Comparison of ENCODE assay signal across 13 cellular contexts in the genomic region with DNA sequence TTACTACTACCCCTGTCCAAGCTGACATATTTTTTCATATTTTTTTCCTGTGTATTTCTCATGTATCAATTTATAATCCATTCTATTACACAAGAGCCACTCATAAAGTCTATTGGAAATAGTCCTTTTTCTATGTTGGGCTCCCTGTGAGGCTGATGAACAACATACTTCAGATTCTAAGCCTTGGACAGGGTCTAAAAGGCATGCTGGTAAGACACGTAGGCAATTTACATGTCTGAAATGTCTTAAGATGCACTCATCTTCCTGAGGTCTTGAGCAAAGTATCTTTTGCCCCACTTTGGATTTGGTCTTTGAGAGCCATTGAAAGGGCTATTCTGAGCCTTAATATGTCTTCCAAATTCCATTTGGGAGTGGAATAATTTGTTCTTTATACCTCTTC.
DNase-seq lines count a peak whose midpoint lies in the region.
"Had no signal": no experiment of that assay in that cellular context is flagged by ENCODE, and none has a peak within 500 bp of the region (broad histone marks: within the 10 kb centered on the region; RNA-seq: fewer than 3 reads in every experiment).

No MANE protein-coding gene starts in this region.

- no peak overlapping the region for H3K4me3 Mint-ChIP-seq in activated naive CD4-positive, alpha-beta T cell treated with anti-CD3 and anti-CD28 coated beads, Interleukin-2, amount 50 U/mL, for 24 hours
- H3K4me3 Mint-ChIP-seq: CD14-positive monocyte; CD8-positive, alpha-beta T cell; GM23338 had no signal

- peaks cover 7% of the 10 kb centered on the region for H3K36me3 Mint-ChIP-seq in activated naive CD4-positive, alpha-beta T cell treated with anti-CD3 and anti-CD28 coated beads, Interleukin-2, amount 50 U/mL, for 24 hours

- H3K9me3 Mint-ChIP-seq in activated naive CD4-positive, alpha-beta T cell treated with anti-CD3 and anti-CD28 coated beads, Interleukin-2, amount 50 U/mL, for 24 hours = no peaks in the 10 kb centered on the region

- peak overlapping the region; percentile 65 for H3K27ac Mint-ChIP-seq in activated naive CD4-positive, alpha-beta T cell treated with anti-CD3 and anti-CD28 coated beads, Interleukin-2, amount 50 U/mL, for 24 hours
- H3K27ac Mint-ChIP-seq: CD8-positive, alpha-beta T cell; GM23338; IgD-negative memory B cell had no signal

- no peaks in the 10 kb centered on the region for H3K27me3 Mint-ChIP-seq in activated naive CD4-positive, alpha-beta T cell treated with anti-CD3 and anti-CD28 coated beads, Interleukin-2, amount 50 U/mL, for 24 hours
- H3K27me3 Mint-ChIP-seq: IgD-negative memory B cell had no signal

- DNase-seq in activated naive CD4-positive, alpha-beta T cell treated with anti-CD3 and anti-CD28 coated beads, Interleukin-2, amount 50 U/mL, for 16 hours = no peak
- DNase-seq in EH (ENCODE audit: low read depth) (peak; percentile 41), iris pigment epithelial cell (ENCODE audit: low read depth) (peak; percentile 21), NCI-H2196 treated with DMSO at 0.1 percent for 48 hours (lab: John Stamatoyannopoulos, UW; ENCODE audit: unreplicated experiment) (no peak), NCI-H446 (lab: John Stamatoyannopoulos, UW) (no peak), ACHN (no peak)
- DNase-seq: Caco-2; CD8-positive, alpha-beta T cell; H7 had no signal

- in situ Hi-C loops in ACHN (cut with HindIII; ENCODE audit: low pct_ligation_motif_present, low pct_unique_long_range_greater_than_20kb, low sequenced_read_pairs) = no loop called here

- H3K4me1 Mint-ChIP-seq in activated naive CD4-positive, alpha-beta T cell treated with anti-CD3 and anti-CD28 coated beads, Interleukin-2, amount 50 U/mL, for 24 hours = peaks cover 3% of the 10 kb centered on the region
- H3K4me1 Mint-ChIP-seq: GM23338, IgD-negative memory B cell had no signal

Comparison
In these comparisons a context has a peak if more than half of its experiments do, and no peak if none do; other contexts are left out.
1. DNase-seq: peak in EH (single experiment) and iris pigment epithelial cell (single experiment); none in activated naive CD4-positive, alpha-beta T cell treated with anti-CD3 and anti-CD28 coated beads, Interleukin-2, amount 50 U/mL, for 16 hours (single experiment), NCI-H2196 treated with DMSO at 0.1 percent for 48 hours (single experiment), NCI-H446 (0 of 2) and ACHN (single experiment).